22 cellular contexts compared by ENCODE assay signal in the genomic region with DNA sequence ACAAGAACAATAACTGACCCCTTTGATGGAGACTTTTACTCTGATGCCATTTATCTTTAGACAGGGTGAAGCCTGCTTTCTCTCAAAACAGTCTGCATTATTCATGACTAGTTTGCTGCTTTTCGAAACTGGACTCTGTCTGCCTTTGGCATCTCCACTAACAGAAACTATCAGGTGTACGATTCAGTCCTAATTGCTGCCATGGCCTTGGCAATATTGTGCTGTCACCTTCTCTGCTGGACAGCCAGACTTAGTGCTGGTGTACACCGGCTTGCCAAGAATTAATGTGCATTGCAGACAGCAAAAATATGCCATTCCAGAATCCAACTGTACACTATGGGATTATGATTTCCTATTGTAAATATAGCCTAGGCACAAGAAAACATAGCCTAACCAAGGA.
"Had no signal": no experiment of that assay in that cellular context is flagged by ENCODE, and none has a peak within 500 bp of the region (broad histone marks: within the 10 kb centered on the region; RNA-seq: fewer than 3 reads in every experiment).

No MANE protein-coding gene starts in this region.

- DNase-seq: activated CD4-positive, alpha-beta memory T cell treated with anti-CD3 and anti-CD28 coated beads, Interleukin-2, amount 10 ng/mL, durations not matched to agents 7 days and 5 days; activated CD4-positive, alpha-beta T cell treated with anti-CD3 and anti-CD28 coated beads for 1 hour; activated CD4-positive, alpha-beta T cell treated with anti-CD3 and anti-CD28 coated beads, Interleukin-2, amount 50 U/mL, for 1 hour; activated gamma-delta T cell treated with Interleukin-2 at 50 U/mL for 16 hours; activated naive CD4-positive, alpha-beta T cell treated with anti-CD3 and anti-CD28 coated beads, Interleukin-2, amount 10 ng/mL, durations not matched to agents 7 days and 5 days; activated naive CD8-positive, alpha-beta T cell treated with anti-CD3 and anti-CD28 coated beads, Interleukin-2, amount 10 ng/mL, durations not matched to agents 7 days and 5 days; activated T-cell treated with anti-CD3 and anti-CD28 coated beads for 4 hours; activated T-cell treated with anti-CD3 and anti-CD28 coated beads, Interleukin-2, amount 50 U/mL, for 48 hours; aorta; NCI-H1092; NCI-H1417; NCI-H1930; NCI-H2171 treated with DMSO at 0.1 percent for 48 hours; NCI-H226; NCI-H526; NCI-H774; Peyer's patch; SHP77 treated with DMSO at 0.1 percent for 48 hours; T-helper 17 cell; T-helper 9 cell had no signal

- ATAC-seq: activated T-helper 17 cell treated with anti-CD3 and anti-CD28 coated beads, Interleukin-2, amount 50 U/mL, for 72 hours; T-helper 17 cell; WTC11 had no signal
